ENCODE assay signal across 1 cellular context in the genomic region with DNA sequence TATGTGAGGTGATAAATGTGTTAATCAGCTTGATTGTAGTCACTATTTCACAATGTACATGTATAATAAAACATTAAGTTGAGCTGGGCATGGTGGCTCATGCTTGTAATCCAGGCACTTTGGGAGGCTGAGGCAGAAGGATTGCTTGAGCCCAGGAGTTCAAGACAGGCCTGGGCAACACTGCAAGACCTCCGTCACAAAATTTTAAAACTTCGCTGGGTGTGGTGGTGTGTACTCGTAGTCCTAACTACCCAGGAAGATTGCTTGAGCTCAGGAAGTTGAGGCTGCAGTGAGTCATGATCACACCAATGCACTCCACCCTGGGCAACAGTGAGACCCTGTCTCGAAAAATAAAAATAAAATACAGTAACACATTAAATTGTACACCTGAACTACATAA.
TF ChIP-seq lines count a peak whose summit lies in the region.

No MANE protein-coding gene starts in this region.

TF ChIP-seq in HepG2, 621 proteins besides CTCF, POLR2A, EP300 and RAD21:
- TF ChIP-seq SMARCC2 (IDR thresholded peaks at IDR 0.05) (no peak), MIER2 (CRISPR knock-in tag; IDR thresholded peaks at IDR 0.05) (no peak), ZNF674 (CRISPR knock-in tag; IDR thresholded peaks at IDR 0.05; ENCODE audit: low read depth) (no peak), SOX5 (CRISPR knock-in tag; IDR thresholded peaks at IDR 0.05; ENCODE audit: borderline replicate concordance) (no peak), ZNF263 (CRISPR knock-in tag; IDR thresholded peaks at IDR 0.05) (no peak), ZNF530 (CRISPR knock-in tag; IDR thresholded peaks at IDR 0.05; ENCODE audit: low read depth) (no peak), ZNF777 (CRISPR knock-in tag; IDR thresholded peaks at IDR 0.05) (no peak), KDM6A (CRISPR knock-in tag; IDR thresholded peaks at IDR 0.05; ENCODE audit: low read depth) (no peak), ZSCAN5A (CRISPR knock-in tag; IDR thresholded peaks at IDR 0.05; ENCODE audit: borderline replicate concordance) (no peak), ZBTB20 (CRISPR knock-in tag; IDR thresholded peaks at IDR 0.05; ENCODE audit: borderline replicate concordance, low read depth) (no peak), SIX4 (CRISPR knock-in tag; IDR thresholded peaks at IDR 0.05) (no peak), TOE1 (CRISPR knock-in tag; IDR thresholded peaks at IDR 0.05) (no peak), ETV5 (CRISPR knock-in tag; IDR thresholded peaks at IDR 0.05; ENCODE audit: borderline replicate concordance) (no peak), ZNF724P (CRISPR knock-in tag; IDR thresholded peaks at IDR 0.05; ENCODE audit: borderline replicate concordance) (no peak), MED13 (CRISPR knock-in tag; IDR thresholded peaks at IDR 0.05) (no peak)
